Comparison of ENCODE assay signal across 8 cellular contexts in the genomic region with DNA sequence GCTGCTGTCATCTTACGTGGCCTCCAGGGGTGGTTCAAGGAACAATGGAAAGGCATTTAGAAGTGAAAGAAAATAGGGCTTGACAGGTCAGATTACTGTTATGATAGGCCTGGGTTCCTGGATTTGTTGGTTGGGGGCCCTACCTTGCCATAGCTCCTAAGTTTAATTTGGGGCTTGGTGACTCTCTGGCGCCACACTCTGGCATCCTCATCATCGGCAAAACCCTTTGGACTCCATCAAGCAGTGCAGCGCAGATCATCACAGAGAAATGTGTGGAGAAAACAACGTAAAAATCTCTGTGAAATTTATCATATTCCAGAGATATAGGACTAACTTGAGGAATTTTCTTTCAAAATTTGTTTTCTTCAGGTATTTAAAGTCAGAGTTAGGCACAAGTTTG. TPM values are rescaled to one million over a fixed set of nuclear protein-coding genes. Genes with fewer than 3 reads are reported as not detected.
A peak's percentile ranks its signal among the peaks of the same experiment; 100 is the strongest.
DNase-seq lines count a peak whose midpoint lies in the region; TF ChIP-seq lines count a peak whose summit lies in the region.

No MANE protein-coding gene starts in this region.

- no peak overlapping the region for H2BK5ac ChIP-seq in trophoblast cell (ENCODE audit: low read depth, low read length, poor library complexity)

- no peak overlapping the region for H3K23ac ChIP-seq in trophoblast cell (ENCODE audit: low read length)

- no peaks in the 10 kb centered on the region for H3K79me1 ChIP-seq in trophoblast cell (ENCODE audit: low read length)

- no peak overlapping the region for H3K4ac ChIP-seq in trophoblast cell (ENCODE audit: low read depth, low read length)

- H4K12ac ChIP-seq in trophoblast cell (ENCODE audit: low read depth, low read length): no peak overlapping the region

- peak; percentile 72 for TF ChIP-seq CTCF in fibroblast of the aortic adventitia (IDR thresholded peaks at IDR 0.05; ENCODE audit: insufficient read depth, low read length)

- H3K4me2 ChIP-seq in trophoblast cell (ENCODE audit: low read length): no peak overlapping the region

- H2AFZ ChIP-seq in trophoblast cell (ENCODE audit: insufficient read depth, low read length, poor library complexity): no peak overlapping the region

- no peaks in the 10 kb centered on the region for H3K27me3 ChIP-seq in trophoblast cell (ENCODE audit: insufficient read depth, low read length)

- no peak overlapping the region for H3K14ac ChIP-seq in trophoblast cell (ENCODE audit: low read length)

- H3K36me3 ChIP-seq in trophoblast cell (ENCODE audit: control insufficient read depth in 1 of 2, insufficient read depth in 2 of 2, low read length in 2 of 2): no peaks in the 10 kb centered on the region

- H3K18ac ChIP-seq in trophoblast cell (ENCODE audit: low read length): no peak overlapping the region

- no peak overlapping the region for H4K91ac ChIP-seq in trophoblast cell (ENCODE audit: low read depth, low read length)

- H3K4me1 ChIP-seq in trophoblast cell (ENCODE audit: control insufficient read depth in 1 of 2, insufficient read depth in 2 of 2, low read length in 2 of 2): no peaks in the 10 kb centered on the region

- no peak overlapping the region for H2BK120ac ChIP-seq in trophoblast cell (ENCODE audit: insufficient read depth, low read length, poor library complexity)

- H2AK5ac ChIP-seq in trophoblast cell (ENCODE audit: low read length): no peak overlapping the region

- H3K4me3 ChIP-seq in fibroblast of the aortic adventitia (ENCODE audit: low read depth, low read length) (no peak overlapping the region), trophoblast cell (ENCODE audit: low read depth, low read length) (no peak overlapping the region)

- H2BK12ac ChIP-seq in trophoblast cell (ENCODE audit: low read length): no peak overlapping the region

- H3K27ac ChIP-seq in trophoblast cell (ENCODE audit: low read depth, low read length): no peak overlapping the region

- no peak overlapping the region for H4K8ac ChIP-seq in trophoblast cell (ENCODE audit: low read depth, low read length)

- DNase-seq in EL: peak; percentile 28
- DNase-seq in LHCN-M2 (ENCODE audit: low read depth): peak; percentile 18
- DNase-seq in activated T-cell treated with anti-CD3 and anti-CD28 coated beads for 1 hour (ENCODE audit: low read depth): peak; percentile 33
- peak; percentile 47 for DNase-seq in fibroblast of the aortic adventitia (ENCODE audit: low read depth)
- DNase-seq in trophoblast cell: peak; percentile 35 to 41
- DNase-seq in NCI-H1694 (lab: John Stamatoyannopoulos, UW): no peak
- DNase-seq in NCI-H2171 treated with DMSO at 0.1 percent for 48 hours (lab: John Stamatoyannopoulos, UW): no peak
- no peak for DNase-seq in DMS153 treated with DMSO at 0.1 percent for 48 hours (lab: John Stamatoyannopoulos, UW; ENCODE audit: unreplicated experiment)

- H3K9me3 ChIP-seq in trophoblast cell (ENCODE audit: insufficient read depth, low read depth, low read length): no peaks in the 10 kb centered on the region

- no peak overlapping the region for H3K9ac ChIP-seq in trophoblast cell (ENCODE audit: low read length)

- H3K79me2 ChIP-seq in trophoblast cell (ENCODE audit: control insufficient read depth, insufficient read depth, low read length, poor library complexity): no peaks in the 10 kb centered on the region

- WGBS in trophoblast cell (ENCODE audit: extremely low coverage, insufficient coverage, insufficient read length): no CpG with 5 or more reads among the region's 5 CpGs

RNA-seq across cellular contexts. Expression of gene AIG1, which starts 33.6 kb away (rescaled TPM):
- total RNA-seq in LHCN-M2 (2014; rRNA removed) (41.6 and 46.5 TPM in 2 replicates), fibroblast of the aortic adventitia (ENCODE audit: low replicate concordance) (28.0 and 48.7 TPM in 2 replicates)
- polyA plus RNA-seq in LHCN-M2 (2012): 54.5 TPM
- 57.5 and 61.3 TPM in 2 replicates for polyA plus RNA-seq in trophoblast cell (2013)

Comparison
In these comparisons a context has a peak if more than half of its experiments do, and no peak if none do; other contexts are left out.
1. DNase-seq: peak in EL (single experiment), LHCN-M2 (single experiment), activated T-cell treated with anti-CD3 and anti-CD28 coated beads for 1 hour (single experiment), fibroblast of the aortic adventitia (single experiment) and trophoblast cell (2 of 2); none in NCI-H1694 (single experiment), NCI-H2171 treated with DMSO at 0.1 percent for 48 hours (single experiment) and DMS153 treated with DMSO at 0.1 percent for 48 hours (single experiment).